Comparison of ENCODE assay signal across 8 cellular contexts in the genomic region with DNA sequence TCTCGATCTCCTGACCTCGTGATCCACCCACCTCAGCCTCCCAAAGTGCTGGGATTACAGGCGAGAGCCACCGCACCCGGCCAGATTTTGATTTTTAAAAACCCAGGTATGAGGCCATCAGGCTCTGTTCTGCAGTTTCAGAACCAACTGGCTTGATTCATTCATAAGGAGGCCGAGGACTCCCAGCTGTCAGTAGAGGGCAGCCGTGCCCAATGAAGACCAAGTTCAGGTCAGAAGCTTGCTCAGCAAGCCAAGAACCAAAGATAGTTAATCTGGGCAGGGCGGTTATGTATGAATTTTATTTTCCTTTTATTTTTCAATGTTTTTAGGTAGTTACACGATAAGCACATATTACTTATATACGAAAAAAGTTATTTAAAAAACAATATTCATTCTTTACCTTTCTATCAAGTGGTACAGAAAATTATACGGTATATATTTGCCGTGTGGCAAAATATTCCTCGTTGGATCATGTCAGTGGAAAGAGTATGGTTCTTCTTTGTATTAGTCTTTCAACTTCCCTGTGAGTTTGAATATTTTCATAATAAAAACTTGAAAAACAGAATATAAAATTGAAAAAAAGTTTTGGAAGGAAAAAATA. TPM values are rescaled to one million over a fixed set of nuclear protein-coding genes. Genes with fewer than 3 reads are reported as not detected.
A peak's percentile ranks its signal among the peaks of the same experiment; 100 is the strongest.
DNase-seq lines count a peak whose midpoint lies in the region; ATAC-seq, FAIRE-seq and TF ChIP-seq lines count a peak whose summit lies in the region.

No MANE protein-coding gene starts in this region.

- H3K4me1 ChIP-seq in parathyroid adenoma (no peaks in the 10 kb centered on the region), upper lobe of left lung (peaks cover 34 to 45% (median 35%) of the 10 kb centered on the region in 4 donors)

- H3K9ac ChIP-seq in parathyroid adenoma: no peak overlapping the region

- FAIRE-seq in RCC 7860 (lab: Jason Lieb, UNC): peak; percentile 54

- H3K27me3 ChIP-seq in parathyroid adenoma (ENCODE audit: control insufficient read depth, insufficient read depth, low read length) (no peaks in the 10 kb centered on the region), upper lobe of left lung (no peaks in the 10 kb centered on the region)

- H3K27ac ChIP-seq in parathyroid adenoma (no peak overlapping the region), upper lobe of left lung (peak overlapping the region; percentile 62 to 74 (median 73))

- no peak overlapping the region for H2AFZ ChIP-seq in parathyroid adenoma

- TF ChIP-seq CTCF in parathyroid adenoma (IDR thresholded peaks at IDR 0.05) (peak; percentile 79), upper lobe of left lung (IDR thresholded peaks at IDR 0.05) (peak; percentile 43 to 69 (median 59))

- 37% methylated on average over 13 of the region's 13 CpGs for WGBS in upper lobe of left lung, 2 donors

- DNase-seq in NK-92 treated with Interleukin-12 subunit alpha and Interleukin-12 subunit beta, amount 100 ng/mL, for 24 hours (lab: John Stamatoyannopoulos, UW): peak; percentile 56
- DNase-seq in NK-92 (lab: John Stamatoyannopoulos, UW; ENCODE audit: unreplicated experiment): no peak
- DNase-seq in RCC 7860 (ENCODE audit: low spot score): peak; percentile 56
- peak; percentile 88 for DNase-seq in activated effector memory CD4-positive, alpha-beta T cell treated with anti-CD3 and anti-CD28 coated beads, Interleukin-2, amount 50 U/mL, for 16 hours
- DNase-seq in germinal center (ENCODE audit: low spot score): peak; percentile 69
- DNase-seq in upper lobe of left lung: peak in 1 of 2 donors; percentile 84

- H3K4me3 ChIP-seq in parathyroid adenoma (ENCODE audit: low read depth, low read length) (no peak overlapping the region), upper lobe of left lung (no peak overlapping the region)

- H3K9me3 ChIP-seq in parathyroid adenoma (ENCODE audit: control insufficient read depth, low read length) (no peaks in the 10 kb centered on the region), upper lobe of left lung (no peaks in the 10 kb centered on the region)

- no peak for TF ChIP-seq EP300 in upper lobe of left lung (IDR thresholded peaks at IDR 0.05)

- no peaks in the 10 kb centered on the region for H3K36me3 ChIP-seq in parathyroid adenoma (ENCODE audit: control insufficient read depth, insufficient read depth, low read length)
- peaks cover 2 to 29% (median 12%) of the 10 kb centered on the region in 4 donors for H3K36me3 ChIP-seq in upper lobe of left lung

- H3K4me2 ChIP-seq in parathyroid adenoma (ENCODE audit: low read length): no peak overlapping the region

- H3K79me2 ChIP-seq in parathyroid adenoma: no peaks in the 10 kb centered on the region

- TF ChIP-seq POLR2A in upper lobe of left lung (IDR thresholded peaks at IDR 0.05): no peak

- peak; percentile 57 for ATAC-seq in HG03196 (IDR thresholded peaks at IDR 0.05; ENCODE audit: unreplicated experiment)
- ATAC-seq in upper lobe of left lung (ENCODE audit: low FRiP score in 2 of 2): peak; percentile 72 to 85

RNA-seq across cellular contexts. Expression of a gene that starts 18.0 kb away (rescaled TPM):
- total RNA-seq in upper lobe of left lung: 100 to 1,000 TPM; 148 to 392 (median 277) TPM

RNA-seq across cellular contexts. Expression of a gene that starts 44.7 kb away (rescaled TPM):
- not detected for total RNA-seq in upper lobe of left lung
